In the genomic region with DNA sequence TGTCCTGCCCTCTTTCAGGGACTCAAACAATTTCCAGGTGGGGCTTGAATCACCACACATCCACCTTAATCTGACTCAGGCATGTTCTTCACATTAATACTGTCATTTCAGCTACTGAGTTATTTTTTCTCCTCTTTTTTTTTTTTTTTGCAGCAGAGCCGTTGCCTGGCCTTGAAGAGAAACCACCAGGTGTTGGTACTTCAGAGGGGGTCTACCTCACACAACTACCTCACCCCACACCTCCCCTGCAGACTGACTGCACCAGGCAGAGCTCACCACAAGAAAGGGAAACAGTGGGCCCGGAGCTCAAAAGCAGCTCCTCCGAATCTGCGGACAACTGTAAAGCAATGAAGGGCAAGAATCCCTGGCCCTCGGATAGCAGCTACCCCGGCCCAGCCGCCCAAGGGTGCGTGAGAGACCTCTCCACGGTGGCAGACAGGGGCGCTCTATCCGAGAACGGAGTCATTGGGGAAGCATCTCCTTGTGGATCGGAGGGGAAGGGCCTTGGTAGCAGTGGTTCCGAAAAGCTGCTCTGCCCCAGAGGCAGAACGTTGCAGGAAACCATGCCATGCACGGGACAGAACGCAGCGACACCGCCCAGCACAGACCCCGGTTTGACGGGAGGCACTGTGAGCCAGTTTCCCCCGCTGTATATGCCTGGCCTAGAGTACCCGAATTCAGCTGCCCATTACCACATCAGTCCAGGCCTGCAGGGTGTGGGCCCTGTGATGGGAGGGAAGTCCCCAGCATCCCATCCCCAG, we compare ENCODE assay signal across 22 cellular contexts. TPM values are rescaled to one million over a fixed set of nuclear protein-coding genes. Genes with fewer than 3 reads are reported as not detected.
"Had no signal": no experiment of that assay in that cellular context is flagged by ENCODE, and none has a peak within 500 bp of the region (broad histone marks: within the 10 kb centered on the region; RNA-seq: fewer than 3 reads in every experiment).

No MANE protein-coding gene starts in this region.

- H3K4me3 ChIP-seq: heart left ventricle, ovary, suprapubic skin, tibial artery, upper lobe of left lung, uterus had no signal

- H3K4me3 Mint-ChIP-seq: dendritic cell treated with granulocyte-macrophage colony-stimulating factor and Interleukin-4, amounts not matched to agents 40 ng/mL and 50 ng/mL, for 4 days; effector memory CD8-positive, alpha-beta T cell; naive thymus-derived CD4-positive, alpha-beta T cell had no signal

- H3K4me1 Mint-ChIP-seq: naive thymus-derived CD4-positive, alpha-beta T cell had no signal

- ATAC-seq: effector memory CD8-positive, alpha-beta T cell; foreskin keratinocyte; left colon; left ventricle myocardium superior; naive thymus-derived CD4-positive, alpha-beta T cell; right cardiac atrium; stimulated activated naive CD8-positive, alpha-beta T cell treated with anti-CD3 and anti-CD28 coated beads, Interleukin-15, Interleukin-2, amounts not matched to agents 100 U/mL and 50 U/mL, for 24 hours had no signal

- H3K9me3 Mint-ChIP-seq: dendritic cell treated with granulocyte-macrophage colony-stimulating factor and Interleukin-4, amounts not matched to agents 40 ng/mL and 50 ng/mL, for 4 days; effector memory CD8-positive, alpha-beta T cell; naive thymus-derived CD4-positive, alpha-beta T cell had no signal

- H3K27me3 Mint-ChIP-seq: dendritic cell treated with granulocyte-macrophage colony-stimulating factor and Interleukin-4, amounts not matched to agents 40 ng/mL and 50 ng/mL, for 4 days had no signal

- DNase-seq: effector memory CD8-positive, alpha-beta T cell; erythroblast; foreskin keratinocyte; heart left ventricle; hippocampal formation; left colon; left ventricle myocardium superior; mesendoderm; naive thymus-derived CD4-positive, alpha-beta T cell; ovary; right cardiac atrium; small intestine; stimulated activated CD4-positive, alpha-beta T cell treated with anti-CD3 and anti-CD28 coated beads, Interleukin-12 subunit alpha, Interleukin-12 subunit beta, amount 100 ng/mL, for 4 hours; stimulated activated naive CD8-positive, alpha-beta T cell treated with anti-CD3 and anti-CD28 coated beads, Interleukin-15, Interleukin-2, amounts not matched to agents 100 U/mL and 50 U/mL, for 24 hours; tibial artery; uterus had no signal

- H3K36me3 Mint-ChIP-seq: naive thymus-derived CD4-positive, alpha-beta T cell had no signal

- H3K27ac Mint-ChIP-seq: dendritic cell treated with granulocyte-macrophage colony-stimulating factor and Interleukin-4, amounts not matched to agents 40 ng/mL and 50 ng/mL, for 4 days; effector memory CD8-positive, alpha-beta T cell; naive thymus-derived CD4-positive, alpha-beta T cell had no signal

RNA-seq across cellular contexts. Expression of gene SLC25A18, which starts 15.1 kb away (rescaled TPM):
- total RNA-seq: endothelial cell of umbilical vein; foreskin keratinocyte; left colon; lung microvascular endothelial cell; mononuclear cell; naive thymus-derived CD4-positive, alpha-beta T cell had no signal
- polyA plus RNA-seq: endothelial cell of umbilical vein, foreskin keratinocyte had no signal
